In the genomic region with DNA sequence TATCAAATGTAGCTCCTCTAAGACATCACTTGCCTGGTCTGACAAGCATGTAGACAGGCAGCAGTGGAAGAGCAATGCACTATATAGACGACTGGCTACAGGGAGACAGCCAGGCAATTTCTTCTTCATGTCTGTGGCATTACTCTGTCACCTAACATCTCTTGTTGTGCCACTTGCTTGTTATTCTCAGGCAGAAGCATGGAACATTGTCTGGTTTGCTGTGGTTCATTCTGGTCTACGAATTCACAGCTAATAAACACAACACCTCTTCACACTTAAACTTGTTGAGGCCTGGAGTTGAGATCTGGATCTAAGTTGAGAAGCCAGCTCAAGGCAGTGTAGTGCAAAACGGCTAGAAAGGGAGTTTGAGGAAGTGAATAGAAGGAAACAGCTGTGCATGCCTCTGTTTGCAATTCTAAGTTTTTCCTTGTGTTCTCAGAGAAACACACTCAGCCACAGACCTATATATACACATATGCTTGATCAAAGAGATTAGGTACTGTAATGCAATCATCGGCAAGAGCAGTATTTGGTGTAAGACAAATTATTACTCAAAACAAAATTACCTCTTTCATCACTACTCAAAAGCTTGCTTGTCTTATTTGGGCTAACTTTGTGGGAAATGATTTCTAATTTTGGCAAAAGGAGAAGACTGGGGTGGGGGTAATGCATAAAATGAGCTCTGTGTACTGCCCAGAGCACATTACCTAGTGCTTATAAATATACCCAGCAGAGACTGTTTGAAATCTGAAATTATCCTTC, we compare ENCODE assay signal across 8 cellular contexts.
DNase-seq lines count a peak whose midpoint lies in the region; ATAC-seq and TF ChIP-seq lines count a peak whose summit lies in the region.

No MANE protein-coding gene starts in this region.

- in situ Hi-C loops in mammary epithelial cell (cut with MboI; ENCODE audit: low sequenced_read_pairs in 2 of 2): no loop called here

- no peaks in the 10 kb centered on the region for H3K9me3 Mint-ChIP-seq in activated naive CD8-positive, alpha-beta T cell treated with anti-CD3 and anti-CD28 coated beads, Interleukin-2, amount 10 ng/mL, durations not matched to agents 7 days and 5 days
- no peaks in the 10 kb centered on the region for H3K9me3 Mint-ChIP-seq in natural killer cell
- H3K9me3 Mint-ChIP-seq in activated naive CD4-positive, alpha-beta T cell treated with anti-CD3 and anti-CD28 coated beads, Interleukin-2, amount 10 ng/mL, durations not matched to agents 7 days and 5 days: no peaks in the 10 kb centered on the region

- POLR2A ChIA-PET in activated naive CD8-positive, alpha-beta T cell treated with anti-CD3 and anti-CD28 coated beads, Interleukin-2, amount 10 ng/mL, durations not matched to agents 7 days and 5 days (lab: Charles Lee): no interaction called here

- H3K9ac ChIP-seq in mammary epithelial cell (ENCODE audit: insufficient read depth, low read length): no peak overlapping the region

- H3K4me1 ChIP-seq in DOHH2 (ENCODE audit: control insufficient read depth, low read length) (peaks cover 35% of the 10 kb centered on the region), mammary epithelial cell (ENCODE audit: insufficient read depth, low read length) (no peaks in the 10 kb centered on the region)

- peaks cover 16% of the 10 kb centered on the region for H3K4me1 Mint-ChIP-seq in activated naive CD8-positive, alpha-beta T cell treated with anti-CD3 and anti-CD28 coated beads, Interleukin-2, amount 10 ng/mL, durations not matched to agents 7 days and 5 days
- H3K4me1 Mint-ChIP-seq in natural killer cell: peaks cover 40 to 43% of the 10 kb centered on the region in 2 donors
- H3K4me1 Mint-ChIP-seq in activated naive CD4-positive, alpha-beta T cell treated with anti-CD3 and anti-CD28 coated beads, Interleukin-2, amount 10 ng/mL, durations not matched to agents 7 days and 5 days: peaks cover 15% of the 10 kb centered on the region

- CTCF ChIA-PET in activated naive CD4-positive, alpha-beta T cell treated with anti-CD3 and anti-CD28 coated beads, Interleukin-2, amount 10 ng/mL, durations not matched to agents 7 days and 5 days (lab: Charles Lee): interaction anchor here (1.1 kb wide), 1 partner anchor 17 kb away, joined by 3 read pairs; no protein-coding TSS in a partner anchor
- CTCF ChIA-PET in mammary epithelial cell (lab: Charles Lee; ENCODE audit: low non-redundant PET): no interaction called here

- H4K20me1 ChIP-seq in DOHH2 (ENCODE audit: control insufficient read depth, insufficient read depth, low read depth, low read length): no peaks in the 10 kb centered on the region
- H4K20me1 ChIP-seq in mammary epithelial cell (ENCODE audit: insufficient read depth, low read length): no peaks in the 10 kb centered on the region

- no TSS peak for BruUV-seq in mammary epithelial cell (replicated peaks; lab: Mats Ljungman, UMichigan)

- H3K27me3 Mint-ChIP-seq in activated naive CD8-positive, alpha-beta T cell treated with anti-CD3 and anti-CD28 coated beads, Interleukin-2, amount 10 ng/mL, durations not matched to agents 7 days and 5 days: no peaks in the 10 kb centered on the region
- no peaks in the 10 kb centered on the region for H3K27me3 Mint-ChIP-seq in natural killer cell (ENCODE audit: low read depth in 2 of 2)
- H3K27me3 Mint-ChIP-seq in activated naive CD4-positive, alpha-beta T cell treated with anti-CD3 and anti-CD28 coated beads, Interleukin-2, amount 10 ng/mL, durations not matched to agents 7 days and 5 days: no peaks in the 10 kb centered on the region

- no peaks in the 10 kb centered on the region for H3K9me2 ChIP-seq in DOHH2 (replicated peaks; ENCODE audit: control insufficient read depth, low read length)

- no peaks in the 10 kb centered on the region for H3K27me3 ChIP-seq in DOHH2 (ENCODE audit: control insufficient read depth, low read length)
- no peaks in the 10 kb centered on the region for H3K27me3 ChIP-seq in mammary epithelial cell (ENCODE audit: insufficient read depth, low read length)

- peak overlapping the region; percentile 10 for H3K4me3 Mint-ChIP-seq in activated naive CD8-positive, alpha-beta T cell treated with anti-CD3 and anti-CD28 coated beads, Interleukin-2, amount 10 ng/mL, durations not matched to agents 7 days and 5 days
- peak overlapping the region; percentile 19 for H3K4me3 Mint-ChIP-seq in natural killer cell
- H3K4me3 Mint-ChIP-seq in activated naive CD4-positive, alpha-beta T cell treated with anti-CD3 and anti-CD28 coated beads, Interleukin-2, amount 10 ng/mL, durations not matched to agents 7 days and 5 days: no peak overlapping the region

- peaks cover 7% of the 10 kb centered on the region for H3K36me3 Mint-ChIP-seq in activated naive CD8-positive, alpha-beta T cell treated with anti-CD3 and anti-CD28 coated beads, Interleukin-2, amount 10 ng/mL, durations not matched to agents 7 days and 5 days
- H3K36me3 Mint-ChIP-seq in natural killer cell: no peaks in the 10 kb centered on the region
- peaks cover 4% of the 10 kb centered on the region for H3K36me3 Mint-ChIP-seq in activated naive CD4-positive, alpha-beta T cell treated with anti-CD3 and anti-CD28 coated beads, Interleukin-2, amount 10 ng/mL, durations not matched to agents 7 days and 5 days

- H3F3A ChIP-seq in DOHH2 (ENCODE audit: control insufficient read depth, insufficient read depth): peaks cover 4% of the 10 kb centered on the region; the same call in 1 of the 2 replicates

- peak overlapping the region; percentile 75 for H3K27ac ChIP-seq in DOHH2 (ENCODE audit: low read depth, low read length)
- no peak overlapping the region for H3K27ac ChIP-seq in mammary epithelial cell (ENCODE audit: insufficient read depth, low read depth, low read length)

- ATAC-seq in GM21390 (IDR thresholded peaks at IDR 0.05; ENCODE audit: unreplicated experiment) (peak; percentile 91), HG03571 (IDR thresholded peaks at IDR 0.05; ENCODE audit: unreplicated experiment) (peak; percentile 73), natural killer cell (peak; percentile 62 to 74 (median 72))
- peak; percentile 45 for ATAC-seq in activated naive CD8-positive, alpha-beta T cell treated with anti-CD3 and anti-CD28 coated beads, Interleukin-2, amount 10 ng/mL, durations not matched to agents 7 days and 5 days (ENCODE audit: low read depth)

- intact Hi-C loops in natural killer cell (cut with micrococcal nuclease) (no loop called here), mammary epithelial cell (cut with micrococcal nuclease) (no loop called here)

- H3K79me2 ChIP-seq in DOHH2 (ENCODE audit: control insufficient read depth, low read length): no peaks in the 10 kb centered on the region
- no peaks in the 10 kb centered on the region for H3K79me2 ChIP-seq in mammary epithelial cell (ENCODE audit: insufficient read depth, low read length)

- WGBS in mammary epithelial cell (ENCODE audit: low coverage, missing lambda C conversion rate): 77% methylated on average over 4 of the region's 4 CpGs

- H2AFZ ChIP-seq in mammary epithelial cell (ENCODE audit: low read depth, low read length): no peak overlapping the region

- no peak for TF ChIP-seq CTCF in DOHH2 (IDR thresholded peaks at IDR 0.05; ENCODE audit: low read depth, low read length, poor library complexity, severe bottlenecking)
- TF ChIP-seq CTCF in natural killer cell (IDR thresholded peaks at IDR 0.05): no peak
- TF ChIP-seq CTCF in mammary epithelial cell (conservative IDR thresholded peaks at IDR 0.05 in 1 of 2, IDR thresholded peaks at IDR 0.05 in 1 of 2; ENCODE audit: extremely low read depth in 1 of 2, insufficient read depth in 1 of 2, low read depth in 1 of 2, low read length in 2 of 2): no peak

- H3K4me2 ChIP-seq in DOHH2 (ENCODE audit: low read length) (peak overlapping the region; percentile 82), mammary epithelial cell (ENCODE audit: insufficient read depth, low read depth, low read length) (no peak overlapping the region)

- DNase-seq in activated naive CD8-positive, alpha-beta T cell treated with anti-CD3 and anti-CD28 coated beads, Interleukin-2, amount 10 ng/mL, durations not matched to agents 7 days and 5 days: no peak
- DNase-seq in natural killer cell: no peak
- no peak for DNase-seq in activated naive CD4-positive, alpha-beta T cell treated with anti-CD3 and anti-CD28 coated beads, Interleukin-2, amount 10 ng/mL, durations not matched to agents 7 days and 5 days
- DNase-seq in mammary epithelial cell: no peak
- DNase-seq in NCI-H187 treated with DMSO at 0.1 percent for 48 hours (lab: John Stamatoyannopoulos, UW): no peak

- no peak overlapping the region for H3K27ac Mint-ChIP-seq in activated naive CD8-positive, alpha-beta T cell treated with anti-CD3 and anti-CD28 coated beads, Interleukin-2, amount 10 ng/mL, durations not matched to agents 7 days and 5 days
- H3K27ac Mint-ChIP-seq in natural killer cell: peak overlapping the region; percentile 62 to 65
- H3K27ac Mint-ChIP-seq in activated naive CD4-positive, alpha-beta T cell treated with anti-CD3 and anti-CD28 coated beads, Interleukin-2, amount 10 ng/mL, durations not matched to agents 7 days and 5 days: no peak overlapping the region

- H3K9me3 ChIP-seq in DOHH2 (ENCODE audit: control insufficient read depth, insufficient read depth, low read length): no peaks in the 10 kb centered on the region
- H3K9me3 ChIP-seq in mammary epithelial cell (replicated peaks; ENCODE audit: insufficient read depth, low read length): no peaks in the 10 kb centered on the region

- H3K36me3 ChIP-seq in DOHH2 (ENCODE audit: control insufficient read depth, low read length): no peaks in the 10 kb centered on the region
- peaks cover 3% of the 10 kb centered on the region for H3K36me3 ChIP-seq in mammary epithelial cell (ENCODE audit: insufficient read depth, low read length)

- dilution Hi-C loops in mammary epithelial cell (cut with HindIII; ENCODE audit: low sequenced_read_pairs): no loop called here

- H3K4me3 ChIP-seq in DOHH2 (ENCODE audit: low read length): peak overlapping the region; percentile 63
- no peak overlapping the region for H3K4me3 ChIP-seq in mammary epithelial cell (replicated peaks in 1 of 3; ENCODE audit: insufficient read depth in 1 of 3, low read depth in 2 of 3, low read length in 3 of 3)

Comparison
In these comparisons a context has a peak if more than half of its experiments do, and no peak if none do; other contexts are left out.
1. H3K27ac Mint-ChIP-seq: peak in natural killer cell (2 of 2); none in activated naive CD8-positive, alpha-beta T cell treated with anti-CD3 and anti-CD28 coated beads, Interleukin-2, amount 10 ng/mL, durations not matched to agents 7 days and 5 days (single experiment) and activated naive CD4-positive, alpha-beta T cell treated with anti-CD3 and anti-CD28 coated beads, Interleukin-2, amount 10 ng/mL, durations not matched to agents 7 days and 5 days (single experiment).
2. Peak in every context shown above with its lines, with median percentiles within 50 percentile points of each other: ATAC-seq.